In genomic region chr10:77685494-77685893, GRCh38 we compare ENCODE assay signal across 26 cellular contexts. TPM values are rescaled to one million over a fixed set of nuclear protein-coding genes. Genes with fewer than 3 reads are reported as not detected.
DNase-seq lines count a peak whose midpoint lies in the region; TF ChIP-seq lines count a peak whose summit lies in the region.
"Had no signal": no experiment of that assay in that cellular context is flagged by ENCODE, and none has a peak within 500 bp of the region (broad histone marks: within the 10 kb centered on the region; RNA-seq: fewer than 3 reads in every experiment).

No MANE protein-coding gene starts in this region.

- H3K27me3 Mint-ChIP-seq in activated naive CD8-positive, alpha-beta T cell treated with anti-CD3 and anti-CD28 coated beads for 36 hours = peaks cover 37% of the 10 kb centered on the region

- TF ChIP-seq CTCF in AG04450 (IDR thresholded peaks at IDR 0.05; ENCODE audit: low read depth, low read length) = 0 out of 2 replicates have a peak, but pooled peaks have one; percentile 16

- DNase-seq in AG04450 (ENCODE audit: low read depth, low spot score) (no peak), NCI-H1092 treated with DMSO at 0.1 percent for 48 hours (lab: John Stamatoyannopoulos, UW) (peak; percentile 90), NCI-H2107 treated with DMSO at 0.1 percent for 48 hours (lab: John Stamatoyannopoulos, UW; ENCODE audit: unreplicated experiment) (peak; percentile 65), NCI-H82 treated with DMSO at 0.1 percent for 48 hours (lab: John Stamatoyannopoulos, UW; ENCODE audit: unreplicated experiment) (peak; percentile 30), DMS53 treated with DMSO at 0.1 percent for 48 hours (lab: John Stamatoyannopoulos, UW; ENCODE audit: unreplicated experiment) (no peak), AML-193 (lab: John Stamatoyannopoulos, UW) (no peak), glomerular visceral epithelial cell (ENCODE audit: extremely low spot score) (no peak)
- DNase-seq in activated naive CD8-positive, alpha-beta T cell treated with anti-CD3 and anti-CD28 coated beads for 36 hours = no peak
- DNase-seq: 8988T; activated CD8-positive, alpha-beta memory T cell treated with anti-CD3 and anti-CD28 coated beads, Interleukin-2, amount 50 U/mL, for 4 hours; BE2C; effector memory CD4-positive, alpha-beta T cell; EL; HFFc6; islet precursor cell; NCI-H510A; ovary; stimulated activated CD4-positive, alpha-beta T cell treated with anti-CD3 and anti-CD28 coated beads, Interleukin-12 subunit alpha, Interleukin-12 subunit beta, amount 100 ng/mL, for 4 hours; stimulated activated CD4-positive, alpha-beta T cell treated with anti-CD3 and anti-CD28 coated beads, Interleukin-4, amount 100 ng/mL, for 4 hours; stimulated activated naive CD8-positive, alpha-beta T cell treated with anti-CD3 and anti-CD28 coated beads, Interleukin-15, Interleukin-2, amounts not matched to agents 100 U/mL and 50 U/mL, for 24 hours had no signal

- peaks cover 47% of the 10 kb centered on the region for H3K27me3 ChIP-seq in AG04450 (ENCODE audit: control insufficient read depth, insufficient read depth, low read length)
- H3K27me3 ChIP-seq: BE2C, ovary, right atrium auricular region had no signal

- H3K4me3 ChIP-seq in AG04450 (ENCODE audit: low read depth, low read length) = no peak overlapping the region
- H3K4me3 ChIP-seq: esophagus muscularis mucosa, gastroesophageal sphincter, ovary, right atrium auricular region had no signal

- CTCF ChIA-PET in AG04450 (lab: Charles Lee) = interaction anchor here (1.1 to 1.2 kb wide), 2 partner anchors 26 to 30 kb away, joined by 4 to 5 read pairs; no protein-coding TSS in a partner anchor

- H3K4me1 Mint-ChIP-seq in activated naive CD8-positive, alpha-beta T cell treated with anti-CD3 and anti-CD28 coated beads for 36 hours = no peaks in the 10 kb centered on the region

- no peaks in the 10 kb centered on the region for H3K36me3 Mint-ChIP-seq in activated naive CD8-positive, alpha-beta T cell treated with anti-CD3 and anti-CD28 coated beads for 36 hours
- H3K36me3 Mint-ChIP-seq: natural killer cell treated with Interleukin-12 subunit alpha and Interleukin-12 subunit beta and Interleukin-15 and Interleukin-18, amount 100 ng/mL, for 72 hours; WTC11 had no signal

- no peak overlapping the region for H3K27ac ChIP-seq in AG04450 (ENCODE audit: low read depth, low read length)
- H3K27ac ChIP-seq: esophagus muscularis mucosa, gastroesophageal sphincter, ovary, right atrium auricular region had no signal

- H3K27ac Mint-ChIP-seq in activated naive CD8-positive, alpha-beta T cell treated with anti-CD3 and anti-CD28 coated beads for 36 hours = no peak overlapping the region
- H3K27ac Mint-ChIP-seq: activated T-helper 2 cell treated with anti-CD3 and anti-CD28 coated beads, Interferon-gamma antibody, Interleukin-2, Interleukin-4, amounts not matched to agents 10 μg/mL and 5 μg/mL and 100 μg/mL, durations not matched to agents 14 hours and 24 hours and 36 hours; HFFc6; natural killer cell treated with Interleukin-12 subunit alpha and Interleukin-12 subunit beta and Interleukin-15 and Interleukin-18, amount 100 ng/mL, for 72 hours; WTC11 had no signal

- H3K4me3 Mint-ChIP-seq in activated naive CD8-positive, alpha-beta T cell treated with anti-CD3 and anti-CD28 coated beads for 36 hours = no peak overlapping the region
- H3K4me3 Mint-ChIP-seq: HFFc6; natural killer cell treated with Interleukin-12 subunit alpha and Interleukin-12 subunit beta and Interleukin-15 and Interleukin-18, amount 100 ng/mL, for 72 hours; WTC11 had no signal

- H3K9me3 ChIP-seq in AG04450 (ENCODE audit: control insufficient read depth, insufficient read depth, low read length) = no peaks in the 10 kb centered on the region
- H3K9me3 ChIP-seq: BE2C, esophagus muscularis mucosa, gastroesophageal sphincter, ovary, right atrium auricular region had no signal

- POLR2A ChIA-PET in AG04450 (lab: Yijun Ruan, JAX) = no interaction called here

- no peaks in the 10 kb centered on the region for H3K9me3 Mint-ChIP-seq in activated naive CD8-positive, alpha-beta T cell treated with anti-CD3 and anti-CD28 coated beads for 36 hours
- H3K9me3 Mint-ChIP-seq: activated T-helper 2 cell treated with anti-CD3 and anti-CD28 coated beads, Interferon-gamma antibody, Interleukin-2, Interleukin-4, amounts not matched to agents 10 μg/mL and 5 μg/mL and 100 μg/mL, durations not matched to agents 14 hours and 24 hours and 36 hours; HFFc6; natural killer cell treated with Interleukin-12 subunit alpha and Interleukin-12 subunit beta and Interleukin-15 and Interleukin-18, amount 100 ng/mL, for 72 hours; WTC11 had no signal

RNA-seq across cellular contexts. Expression of gene KCNMA1, which starts 47.9 kb away (rescaled TPM):
- 58.8 and 60.0 TPM in 2 replicates for polyA plus RNA-seq in AG04450 (2011; rRNA removed)
- polyA minus RNA-seq in AG04450 (2011; rRNA and poly(A)+ RNA removed) = 120 and 127 TPM in 2 replicates
- not detected for total RNA-seq in activated naive CD8-positive, alpha-beta T cell treated with anti-CD3 and anti-CD28 coated beads for 36 hours

Comparison
In these comparisons a context has a peak if more than half of its experiments do, and no peak if none do; other contexts are left out.
1. DNase-seq: peak in NCI-H1092 treated with DMSO at 0.1 percent for 48 hours (single experiment), NCI-H2107 treated with DMSO at 0.1 percent for 48 hours (single experiment) and NCI-H82 treated with DMSO at 0.1 percent for 48 hours (single experiment); none in AG04450 (single experiment), DMS53 treated with DMSO at 0.1 percent for 48 hours (single experiment), activated naive CD8-positive, alpha-beta T cell treated with anti-CD3 and anti-CD28 coated beads for 36 hours (single experiment), AML-193 (0 of 2) and glomerular visceral epithelial cell (single experiment).